ENCODE assay signal across 9 cellular contexts in genomic region chr2:119702918-119703401, GRCh38. TPM values are rescaled to one million over a fixed set of nuclear protein-coding genes. Genes with fewer than 3 reads are reported as not detected.
DNase-seq lines count a peak whose midpoint lies in the region; ATAC-seq and TF ChIP-seq lines count a peak whose summit lies in the region.
"Had no signal": no experiment of that assay in that cellular context is flagged by ENCODE, and none has a peak within 500 bp of the region (broad histone marks: within the 10 kb centered on the region; RNA-seq: fewer than 3 reads in every experiment).

No MANE protein-coding gene starts in this region.

- intact Hi-C loops in natural killer cell (cut with micrococcal nuclease) = loop anchor here (1.0 to 10.0 kb wide), 4 partner anchors 123 to 982 kb away; no protein-coding TSS in a partner anchor

- H3K9me2 ChIP-seq in OCI-LY1 (ENCODE audit: low read depth, low read length) = no peaks in the 10 kb centered on the region

- H3K79me2 ChIP-seq in OCI-LY1 (ENCODE audit: insufficient read depth, low read length) = no peaks in the 10 kb centered on the region

- H3K27ac ChIP-seq in OCI-LY1 (ENCODE audit: low read depth, low read length, poor library complexity, severe bottlenecking) = no peak overlapping the region

- H3K27ac Mint-ChIP-seq in natural killer cell = no peak overlapping the region
- H3K27ac Mint-ChIP-seq: activated naive CD8-positive, alpha-beta T cell had no signal

- H2AFZ ChIP-seq in OCI-LY1 (ENCODE audit: low read length) = no peak overlapping the region

- DNase-seq in COLO668 (lab: John Stamatoyannopoulos, UW; ENCODE audit: unreplicated experiment) = peak; percentile 73
- DNase-seq in activated CD8-positive, alpha-beta memory T cell treated with anti-CD3 and anti-CD28 coated beads, Interleukin-2, amount 50 U/mL, for 4 hours = peak; percentile 68
- peak; percentile 62 for DNase-seq in epithelial cell of esophagus (ENCODE audit: low read depth)
- peak; percentile 58 for DNase-seq in natural killer cell
- DNase-seq in stimulated activated naive CD4-positive, alpha-beta T cell (lab: John Stamatoyannopoulos, UW) = peak; percentile 12 to 66 (median 50)

- no peaks in the 10 kb centered on the region for H3K36me3 Mint-ChIP-seq in natural killer cell
- H3K36me3 Mint-ChIP-seq: activated naive CD8-positive, alpha-beta T cell had no signal

- no peak overlapping the region for H3K4me2 ChIP-seq in OCI-LY1 (ENCODE audit: low read length)

- no peaks in the 10 kb centered on the region for H3K9me3 ChIP-seq in OCI-LY1 (ENCODE audit: low read length)

- no peak overlapping the region for H3K9ac ChIP-seq in OCI-LY1 (ENCODE audit: low read length)

- peaks cover 6 to 12% of the 10 kb centered on the region in 2 donors for H3K27me3 Mint-ChIP-seq in natural killer cell (ENCODE audit: low read depth in 2 of 2)
- H3K27me3 Mint-ChIP-seq: activated naive CD8-positive, alpha-beta T cell had no signal

- no peak overlapping the region for H3K4me3 ChIP-seq in OCI-LY1 (ENCODE audit: low read depth, low read length, poor library complexity, severe bottlenecking)
- no peak overlapping the region for H3K4me3 ChIP-seq in epithelial cell of esophagus (ENCODE audit: low read length)

- no peaks in the 10 kb centered on the region for H3K9me3 Mint-ChIP-seq in natural killer cell

- ATAC-seq in GM19452 (IDR thresholded peaks at IDR 0.05; ENCODE audit: unreplicated experiment) (peak; percentile 83), HG03469 (IDR thresholded peaks at IDR 0.05; ENCODE audit: unreplicated experiment) (peak; percentile 73), natural killer cell (peak; percentile 90 to 98 (median 95))

- no peak overlapping the region for H3K4me3 Mint-ChIP-seq in natural killer cell
- H3K4me3 Mint-ChIP-seq: activated naive CD8-positive, alpha-beta T cell had no signal

- no peaks in the 10 kb centered on the region; the same call in 1 of the 2 replicates for H3K27me3 ChIP-seq in OCI-LY1 (ENCODE audit: insufficient read depth, low read length)

- peaks cover 0 to 6% of the 10 kb centered on the region in 2 donors for H3K4me1 Mint-ChIP-seq in natural killer cell

- no peaks in the 10 kb centered on the region for H4K20me1 ChIP-seq in OCI-LY1 (ENCODE audit: insufficient read depth, low read length)

- H3F3A ChIP-seq in OCI-LY1 (ENCODE audit: insufficient read depth, low read length) = no peaks in the 10 kb centered on the region

- TF ChIP-seq CTCF in OCI-LY1 (IDR thresholded peaks at IDR 0.05; ENCODE audit: low read length) (peak; percentile 95), epithelial cell of esophagus (IDR thresholded peaks at IDR 0.05; ENCODE audit: insufficient read depth, low read depth, low read length, missing control alignments) (peak; percentile 93), natural killer cell (IDR thresholded peaks at IDR 0.05) (peak; percentile 95)

- peaks cover 5% of the 10 kb centered on the region for H3K4me1 ChIP-seq in OCI-LY1 (ENCODE audit: insufficient read depth, low read length, severe bottlenecking)

- no peaks in the 10 kb centered on the region; the same call in 1 of the 2 replicates for H3K36me3 ChIP-seq in OCI-LY1 (ENCODE audit: insufficient read depth, low read length)

RNA-seq across cellular contexts. Expression of gene TMEM177, which starts 24.0 kb away (rescaled TPM):
- total RNA-seq in natural killer cell = 1 to 10 TPM; 1.2 to 2.8 (median 2.6) TPM

RNA-seq across cellular contexts. Expression of gene PTPN4, which starts 56.8 kb away (rescaled TPM):
- total RNA-seq in natural killer cell = 100 to 1,000 TPM; 265 to 347 (median 283) TPM
